ENCODE assay signal across 25 cellular contexts in genomic region chr14:100894416-100894815, GRCh38. TPM values are rescaled to one million over a fixed set of nuclear protein-coding genes. Genes with fewer than 3 reads are reported as not detected.
"Had no signal": no experiment of that assay in that cellular context is flagged by ENCODE, and none has a peak within 500 bp of the region (broad histone marks: within the 10 kb centered on the region; RNA-seq: fewer than 3 reads in every experiment).

No MANE protein-coding gene starts in this region.

- H3K4me1 ChIP-seq: psoas muscle, right lobe of liver had no signal

- H3K4me3 Mint-ChIP-seq: activated CD4-positive, alpha-beta memory T cell treated with anti-CD3 and anti-CD28 coated beads, Interleukin-2, amount 10 ng/mL, durations not matched to agents 7 days and 5 days; nephron; stimulated activated effector memory CD8-positive, alpha-beta T cell treated with anti-CD3 and anti-CD28 coated beads, Interleukin-12 subunit alpha, Interleukin-12 subunit beta, amount 100 ng/mL, for 72 hours had no signal

- H3K36me3 ChIP-seq: esophagus muscularis mucosa, right lobe of liver, stomach, upper lobe of left lung, WERI-Rb-1 had no signal

- H3K4me1 Mint-ChIP-seq: activated CD4-positive, alpha-beta memory T cell treated with anti-CD3 and anti-CD28 coated beads, Interleukin-2, amount 10 ng/mL, durations not matched to agents 7 days and 5 days; stimulated activated effector memory CD8-positive, alpha-beta T cell treated with anti-CD3 and anti-CD28 coated beads, Interleukin-12 subunit alpha, Interleukin-12 subunit beta, amount 100 ng/mL, for 72 hours had no signal

- H3K4me2 ChIP-seq: hepatocyte, smooth muscle cell had no signal

- H3K27ac Mint-ChIP-seq: activated CD4-positive, alpha-beta memory T cell treated with anti-CD3 and anti-CD28 coated beads, Interleukin-2, amount 10 ng/mL, durations not matched to agents 7 days and 5 days; stimulated activated effector memory CD8-positive, alpha-beta T cell treated with anti-CD3 and anti-CD28 coated beads, Interleukin-12 subunit alpha, Interleukin-12 subunit beta, amount 100 ng/mL, for 72 hours had no signal

- H3K36me3 Mint-ChIP-seq: stimulated activated effector memory CD8-positive, alpha-beta T cell treated with anti-CD3 and anti-CD28 coated beads, Interleukin-12 subunit alpha, Interleukin-12 subunit beta, amount 100 ng/mL, for 72 hours had no signal

- H3K27ac ChIP-seq: esophagus muscularis mucosa, hepatocyte, psoas muscle, right lobe of liver, stomach, upper lobe of left lung, WERI-Rb-1 had no signal

- H3K4me3 ChIP-seq: esophagus muscularis mucosa, hepatocyte, psoas muscle, right lobe of liver, smooth muscle cell, stomach, upper lobe of left lung had no signal

- H3K79me2 ChIP-seq: hepatocyte had no signal

- H3K9me3 Mint-ChIP-seq: activated CD4-positive, alpha-beta memory T cell treated with anti-CD3 and anti-CD28 coated beads, Interleukin-2, amount 10 ng/mL, durations not matched to agents 7 days and 5 days; nephron; stimulated activated effector memory CD8-positive, alpha-beta T cell treated with anti-CD3 and anti-CD28 coated beads, Interleukin-12 subunit alpha, Interleukin-12 subunit beta, amount 100 ng/mL, for 72 hours had no signal

- H3K9me3 ChIP-seq: esophagus muscularis mucosa, psoas muscle, right lobe of liver, stomach, upper lobe of left lung had no signal

- ATAC-seq: left colon; psoas muscle; right lobe of liver; stimulated activated effector memory CD8-positive, alpha-beta T cell treated with anti-CD3 and anti-CD28 coated beads, Interleukin-12 subunit alpha, Interleukin-12 subunit beta, amount 100 ng/mL, for 72 hours had no signal

- DNase-seq: activated CD4-positive, alpha-beta memory T cell treated with anti-CD3 and anti-CD28 coated beads, Interleukin-2, amount 10 ng/mL, durations not matched to agents 7 days and 5 days; activated CD4-positive, alpha-beta T cell treated with anti-CD3 and anti-CD28 coated beads for 4 hours; activated naive CD4-positive, alpha-beta T cell treated with anti-CD3 and anti-CD28 coated beads, Interleukin-2, amount 50 U/mL, for 16 hours; activated T-cell treated with anti-CD3 and anti-CD28 coated beads, Interleukin-2, amount 50 U/mL, for 48 hours; dermis blood vessel endothelial cell; effector memory CD4-positive, alpha-beta T cell; midbrain; stimulated activated CD4-positive, alpha-beta T cell treated with anti-CD3 and anti-CD28 coated beads, Interleukin-4, amount 100 ng/mL, for 24 hours; WERI-Rb-1 had no signal

- H3K27me3 ChIP-seq: hepatocyte, right lobe of liver, upper lobe of left lung had no signal

- H2AFZ ChIP-seq: hepatocyte had no signal

RNA-seq across cellular contexts. Expression of gene RTL1, which starts 9.1 kb away (rescaled TPM):
- total RNA-seq: activated CD4-positive, alpha-beta memory T cell treated with anti-CD3 and anti-CD28 coated beads, Interleukin-2, amount 10 ng/mL, durations not matched to agents 7 days and 5 days; bronchial epithelial cell; dermis blood vessel endothelial cell; endothelial cell of umbilical vein; esophagus muscularis mucosa; left colon; lung microvascular endothelial cell; omental fat pad; psoas muscle; stomach; T-helper 2 cell treated with Interferon-gamma antibody and Interleukin-4, amounts not matched to agents 100 ng/mL and 5 ng/mL, for 36 hours; temporal lobe; upper lobe of left lung had no signal
